25 cellular contexts compared by ENCODE assay signal in the genomic region with DNA sequence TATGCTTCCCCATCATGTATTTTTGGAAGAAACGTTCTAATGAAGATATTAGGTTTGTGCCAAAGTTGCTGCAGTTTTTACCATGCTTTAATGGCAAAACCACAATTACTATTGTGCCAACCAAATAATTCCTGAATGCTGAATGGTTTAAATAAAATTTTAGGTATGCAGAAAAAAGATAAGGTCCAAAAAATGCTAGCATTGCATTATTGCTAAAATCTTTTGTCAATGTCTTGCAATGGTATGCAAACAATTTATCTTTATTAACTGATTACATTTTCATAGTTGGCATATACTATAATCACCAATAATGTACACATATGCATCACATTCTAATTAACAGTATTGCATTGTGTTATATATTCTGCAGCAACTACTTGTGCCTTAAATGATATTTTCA.
A peak's percentile ranks its signal among the peaks of the same experiment; 100 is the strongest.
DNase-seq lines count a peak whose midpoint lies in the region; ATAC-seq, FAIRE-seq and TF ChIP-seq lines count a peak whose summit lies in the region.
"Had no signal": no experiment of that assay in that cellular context is flagged by ENCODE, and none has a peak within 500 bp of the region (broad histone marks: within the 10 kb centered on the region; RNA-seq: fewer than 3 reads in every experiment).

No MANE protein-coding gene starts in this region.

- no peaks in the 10 kb centered on the region for H3K4me1 ChIP-seq in A549
- H3K4me1 ChIP-seq in K562 (replicated peaks in 1 of 2; ENCODE audit: control insufficient read depth in 2 of 2, insufficient read depth in 2 of 2, low read length in 2 of 2), result no peaks in the 10 kb centered on the region
- H3K4me1 ChIP-seq in gastroesophageal sphincter, result no peaks in the 10 kb centered on the region
- H3K4me1 ChIP-seq: BLaER1 treated with 17β-estradiol and CSF1 and Interleukin-3, amounts not matched to agents 10 nM and 100 nM; Caco-2 had no signal

- POLR2A ChIA-PET in A549 (lab: Yijun Ruan, JAX) (no interaction called here), K562 (lab: Yijun Ruan, JAX) (no interaction called here)

- no peak for TF ChIP-seq POLR2A in A549 (IDR thresholded peaks at IDR 0.05; ENCODE audit: low read length)
- TF ChIP-seq POLR2A in K562 (conservative IDR thresholded peaks at IDR 0.05), result no peak
- TF ChIP-seq POLR2A in gastroesophageal sphincter (IDR thresholded peaks at IDR 0.05), result no peak

- DNase-seq in A549 (ENCODE audit: low read depth in 1 of 2, low spot score in 1 of 2), result no peak
- peak; percentile 2 for DNase-seq in GM04503 (ENCODE audit: low read depth)
- peak; percentile 21 for DNase-seq in NCI-H226
- no peak for DNase-seq in K562 (ENCODE audit: extremely low read depth in 1 of 4, low spot score in 3 of 4)
- no peak for DNase-seq in coronary artery (ENCODE audit: low spot score)
- DNase-seq in SIG-M5 (lab: John Stamatoyannopoulos, UW), result no peak
- no peak for DNase-seq in activated naive CD4-positive, alpha-beta T cell treated with anti-CD3 and anti-CD28 coated beads, Interleukin-2, amount 50 U/mL, for 72 hours (ENCODE audit: low spot score in 2 of 2)
- DNase-seq: 8988T; AML-193; Caco-2; Calu3; CD4-positive, alpha-beta T cell; CD8-positive, alpha-beta T cell; DMS79 treated with DMSO at 0.1 percent for 48 hours; GF-D8 had no signal

- in situ Hi-C loops in K562 (cut with MboI), result no loop called here

- TF ChIP-seq RAD21 in A549 (conservative IDR thresholded peaks at IDR 0.05 in 1 of 2, IDR thresholded peaks at IDR 0.05 in 1 of 2) (no peak), K562 (CRISPR knock-in tag; conservative IDR thresholded peaks at IDR 0.05 in 1 of 2, IDR thresholded peaks at IDR 0.05 in 1 of 2) (no peak)

- no peaks in the 10 kb centered on the region for H3K27me3 ChIP-seq in K562 (ENCODE audit: control insufficient read depth in 2 of 2, insufficient read depth in 2 of 2, low read length in 2 of 2)
- no peaks in the 10 kb centered on the region for H3K27me3 ChIP-seq in gastroesophageal sphincter
- H3K27me3 ChIP-seq: BLaER1 treated with 17β-estradiol and CSF1 and Interleukin-3, amounts not matched to agents 10 nM and 100 nM had no signal

- H3K79me2 ChIP-seq in K562 (ENCODE audit: control insufficient read depth, insufficient read depth, low read length), result no peaks in the 10 kb centered on the region

- CTCF ChIA-PET in A549 (lab: Yijun Ruan, JAX) (no interaction called here), K562 (lab: Yijun Ruan, JAX; ENCODE audit: low intra/inter-chr PET ratio) (no interaction called here)

- H3K9me3 ChIP-seq in A549, result no peaks in the 10 kb centered on the region
- H3K9me3 ChIP-seq in K562 (replicated peaks; ENCODE audit: control insufficient read depth, insufficient read depth, low read depth, low read length), result no peaks in the 10 kb centered on the region
- no peaks in the 10 kb centered on the region for H3K9me3 ChIP-seq in gastroesophageal sphincter
- H3K9me3 ChIP-seq: BLaER1 treated with 17β-estradiol and CSF1 and Interleukin-3, amounts not matched to agents 10 nM and 100 nM; Caco-2 had no signal

- peaks cover 8 to 10% of the 10 kb centered on the region in 2 donors for H3K9me3 Mint-ChIP-seq in activated naive CD4-positive, alpha-beta T cell treated with anti-CD3 and anti-CD28 coated beads, Interleukin-2, amount 50 U/mL, for 72 hours

- ATAC-seq in A549 (no peak), K562 (no peak), gastroesophageal sphincter (no peak)
- ATAC-seq in activated naive CD4-positive, alpha-beta T cell treated with anti-CD3 and anti-CD28 coated beads, Interleukin-2, amount 50 U/mL, for 72 hours, result no peak
- ATAC-seq: CD8-positive, alpha-beta T cell; GM12878 had no signal

- H3K36me3 ChIP-seq in K562 (ENCODE audit: control insufficient read depth, insufficient read depth, low read length) (no peaks in the 10 kb centered on the region), gastroesophageal sphincter (no peaks in the 10 kb centered on the region)
- H3K36me3 ChIP-seq: BLaER1 treated with 17β-estradiol and CSF1 and Interleukin-3, amounts not matched to agents 10 nM and 100 nM had no signal

- TF ChIP-seq CTCF in A549 (IDR thresholded peaks at IDR 0.05), result no peak
- no peak for TF ChIP-seq CTCF in K562 (IDR thresholded peaks at IDR 0.05 in 2 of 3, conservative IDR thresholded peaks at IDR 0.05 in 1 of 3; ENCODE audit: insufficient read depth in 2 of 3, low read depth in 1 of 3, low read length in 3 of 3)
- TF ChIP-seq CTCF in coronary artery (IDR thresholded peaks at IDR 0.05), result no peak
- TF ChIP-seq CTCF in gastroesophageal sphincter (IDR thresholded peaks at IDR 0.05), result no peak

- no peak overlapping the region for H2AFZ ChIP-seq in K562 (ENCODE audit: low read depth, low read length)

- intact Hi-C loops in K562 (cut with micrococcal nuclease), result no loop called here

- H3K4me3 ChIP-seq in A549 (no peak overlapping the region), K562 (no peak overlapping the region), coronary artery (no peak overlapping the region), gastroesophageal sphincter (no peak overlapping the region)
- H3K4me3 ChIP-seq: BLaER1 treated with 17β-estradiol and CSF1 and Interleukin-3, amounts not matched to agents 10 nM and 100 nM; GM12878 had no signal

- no peak overlapping the region for H3K9ac ChIP-seq in K562 (ENCODE audit: insufficient read depth in 1 of 2, low read depth in 2 of 2, low read length in 2 of 2)
- H3K9ac ChIP-seq: BLaER1 treated with 17β-estradiol and CSF1 and Interleukin-3, amounts not matched to agents 10 nM and 100 nM had no signal

- H3K4me2 ChIP-seq in A549 (no peak overlapping the region), K562 (ENCODE audit: insufficient read depth, low read length) (no peak overlapping the region)
- H3K4me2 ChIP-seq: BLaER1 treated with 17β-estradiol and CSF1 and Interleukin-3, amounts not matched to agents 10 nM and 100 nM had no signal

- H3K27ac ChIP-seq in A549, result no peak overlapping the region
- H3K27ac ChIP-seq in K562 (ENCODE audit: extremely low read depth, low read depth, low read length), result no peak overlapping the region
- H3K27ac ChIP-seq in coronary artery, result no peak overlapping the region
- no peak overlapping the region for H3K27ac ChIP-seq in gastroesophageal sphincter
- H3K27ac ChIP-seq: BLaER1 treated with 17β-estradiol and CSF1 and Interleukin-3, amounts not matched to agents 10 nM and 100 nM; C4-2B had no signal

- H3K9me1 ChIP-seq in K562 (ENCODE audit: control insufficient read depth, insufficient read depth, low read length), result no peaks in the 10 kb centered on the region

- TF ChIP-seq EP300 in A549 (IDR thresholded peaks at IDR 0.05) (no peak), K562 (IDR thresholded peaks at IDR 0.05; ENCODE audit: low read length) (no peak), gastroesophageal sphincter (IDR thresholded peaks at IDR 0.05) (no peak)

- no peaks in the 10 kb centered on the region for H3K36me3 Mint-ChIP-seq in activated naive CD4-positive, alpha-beta T cell treated with anti-CD3 and anti-CD28 coated beads, Interleukin-2, amount 50 U/mL, for 72 hours
- H3K36me3 Mint-ChIP-seq: CD8-positive, alpha-beta T cell had no signal

- BruUV-seq in K562 (replicated peaks; lab: Mats Ljungman, UMichigan), result no TSS peak

- 19% methylated on average over 1 of the region's 1 CpG for WGBS in A549 (ENCODE audit: missing lambda C conversion rate)
- 0% methylated on average over 1 of the region's 1 CpG for WGBS in K562 (ENCODE audit: insufficient coverage, low coverage, missing lambda C conversion rate)
- 36 to 67% methylated on average over 1 of the region's 1 CpG for WGBS in gastroesophageal sphincter (ENCODE audit: low coverage in 1 of 2), 2 donors

- H4K20me1 ChIP-seq in K562 (replicated peaks; ENCODE audit: control insufficient read depth, insufficient read depth, low read length), result no peaks in the 10 kb centered on the region
- H4K20me1 ChIP-seq: BLaER1 treated with 17β-estradiol and CSF1 and Interleukin-3, amounts not matched to agents 10 nM and 100 nM had no signal

- no peak for FAIRE-seq in A549 (lab: Jason Lieb, UNC)
- FAIRE-seq in K562 (lab: Jason Lieb, UNC), result no peak
- FAIRE-seq: A204.1, G401.6, GM12878, GM12892, GM18507, GM19239 had no signal

- H3K27ac Mint-ChIP-seq in activated naive CD4-positive, alpha-beta T cell treated with anti-CD3 and anti-CD28 coated beads, Interleukin-2, amount 50 U/mL, for 72 hours, result no peak overlapping the region
- H3K27ac Mint-ChIP-seq: B cell; CD4-positive, alpha-beta T cell; CD8-positive, alpha-beta T cell had no signal

TF ChIP-seq in A549, 52 proteins besides CTCF, POLR2A, EP300 and RAD21:
- TF ChIP-seq, protein P1, sequence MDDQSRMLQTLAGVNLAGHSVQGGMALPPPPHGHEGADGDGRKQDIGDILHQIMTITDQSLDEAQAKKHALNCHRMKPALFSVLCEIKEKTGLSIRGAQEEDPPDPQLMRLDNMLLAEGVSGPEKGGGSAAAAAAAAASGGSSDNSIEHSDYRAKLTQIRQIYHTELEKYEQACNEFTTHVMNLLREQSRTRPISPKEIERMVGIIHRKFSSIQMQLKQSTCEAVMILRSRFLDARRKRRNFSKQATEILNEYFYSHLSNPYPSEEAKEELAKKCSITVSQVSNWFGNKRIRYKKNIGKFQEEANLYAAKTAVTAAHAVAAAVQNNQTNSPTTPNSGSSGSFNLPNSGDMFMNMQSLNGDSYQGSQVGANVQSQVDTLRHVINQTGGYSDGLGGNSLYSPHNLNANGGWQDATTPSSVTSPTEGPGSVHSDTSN (IDR thresholded peaks at IDR 0.05), result no peak
- no peak for TF ChIP-seq MYC (IDR thresholded peaks at IDR 0.05; ENCODE audit: borderline replicate concordance, low read length)
- TF ChIP-seq HOXA7 (CRISPR knock-in tag; IDR thresholded peaks at IDR 0.05), result no peak
- TF ChIP-seq ZFP36 (IDR thresholded peaks at IDR 0.05; ENCODE audit: borderline replicate concordance, partially characterized antibody), result no peak
- peak; percentile 73 for TF ChIP-seq MAFK (IDR thresholded peaks at IDR 0.05; ENCODE audit: partially characterized antibody)

TF ChIP-seq in K562, 482 proteins besides CTCF, POLR2A, EP300 and RAD21 (continues in another document):
- no peak for TF ChIP-seq FOXP1 (CRISPR knock-in tag; IDR thresholded peaks at IDR 0.05)

Comparison
In these comparisons a context has a peak if more than half of its experiments do, and no peak if none do; other contexts are left out.
1. DNase-seq: peak in GM04503 (single experiment) and NCI-H226 (single experiment); none in A549 (0 of 2), K562 (0 of 4), coronary artery (single experiment), SIG-M5 (single experiment) and activated naive CD4-positive, alpha-beta T cell treated with anti-CD3 and anti-CD28 coated beads, Interleukin-2, amount 50 U/mL, for 72 hours (0 of 2).